8 cellular contexts compared by ENCODE assay signal in genomic region chr13:33799950-33800592, GRCh38. TPM values are rescaled to one million over a fixed set of nuclear protein-coding genes. Genes with fewer than 3 reads are reported as not detected.
A peak's percentile ranks its signal among the peaks of the same experiment; 100 is the strongest.
DNase-seq lines count a peak whose midpoint lies in the region; ATAC-seq and TF ChIP-seq lines count a peak whose summit lies in the region.

No MANE protein-coding gene starts in this region.

- no peaks in the 10 kb centered on the region for H3K9me3 ChIP-seq in mammary epithelial cell (replicated peaks; ENCODE audit: insufficient read depth, low read length)

- no peak overlapping the region for H2AFZ ChIP-seq in mammary epithelial cell (ENCODE audit: low read depth, low read length)

- no peaks in the 10 kb centered on the region for H4K20me1 ChIP-seq in mammary epithelial cell (ENCODE audit: insufficient read depth, low read length)

- no peak overlapping the region for H3K4me2 ChIP-seq in mammary epithelial cell (ENCODE audit: insufficient read depth, low read depth, low read length)

- H3K27me3 ChIP-seq in mammary epithelial cell (ENCODE audit: insufficient read depth, low read length) = no peaks in the 10 kb centered on the region

- no peak overlapping the region for H3K27ac ChIP-seq in mammary epithelial cell (ENCODE audit: insufficient read depth, low read depth, low read length)

- H3K9ac ChIP-seq in mammary epithelial cell (ENCODE audit: insufficient read depth, low read length) = no peak overlapping the region

- no TSS peak for BruUV-seq in mammary epithelial cell (replicated peaks; lab: Mats Ljungman, UMichigan)

- CTCF ChIA-PET in mammary epithelial cell (lab: Charles Lee; ENCODE audit: low non-redundant PET) = interaction anchor here (0.6 to 0.8 kb wide), 3 partner anchors 172 to 1095 kb away, joined by 3 to 4 read pairs (median 3); no protein-coding TSS in a partner anchor

- no peak overlapping the region for H3K4me3 ChIP-seq in mammary epithelial cell (replicated peaks in 1 of 3; ENCODE audit: insufficient read depth in 1 of 3, low read depth in 2 of 3, low read length in 3 of 3)

- WGBS in mammary epithelial cell (ENCODE audit: low coverage, missing lambda C conversion rate) = 33% methylated on average over 6 of the region's 6 CpGs

- in situ Hi-C loops in KBM-7 (cut with MboI; ENCODE audit: low pct_unique_long_range_greater_than_20kb, low sequenced_read_pairs) (no loop called here), mammary epithelial cell (cut with MboI; ENCODE audit: low sequenced_read_pairs in 2 of 2) (no loop called here)

- TF ChIP-seq CTCF in mammary epithelial cell (conservative IDR thresholded peaks at IDR 0.05 in 1 of 2, IDR thresholded peaks at IDR 0.05 in 1 of 2; ENCODE audit: extremely low read depth in 1 of 2, insufficient read depth in 1 of 2, low read depth in 1 of 2, low read length in 2 of 2) = peak; percentile 48 to 55

- H3K79me2 ChIP-seq in mammary epithelial cell (ENCODE audit: insufficient read depth, low read length) = no peaks in the 10 kb centered on the region

- dilution Hi-C loops in mammary epithelial cell (cut with HindIII; ENCODE audit: low sequenced_read_pairs) = no loop called here

- ATAC-seq in GM18873 (IDR thresholded peaks at IDR 0.05; ENCODE audit: low FRiP score, unreplicated experiment) = no peak
- no peak for ATAC-seq in GM19455 (IDR thresholded peaks at IDR 0.05; ENCODE audit: unreplicated experiment)

- intact Hi-C loops in mammary epithelial cell (cut with micrococcal nuclease) = loop anchor here (1.0 to 5.0 kb wide), 3 partner anchors 132 to 1362 kb away; no protein-coding TSS in a partner anchor

- H3K4me1 ChIP-seq in mammary epithelial cell (ENCODE audit: insufficient read depth, low read length) = peaks cover 8% of the 10 kb centered on the region

- no peaks in the 10 kb centered on the region for H3K36me3 ChIP-seq in mammary epithelial cell (ENCODE audit: insufficient read depth, low read length)

- DNase-seq in EL (peak; percentile 31), KBM-7 (peak; percentile 42), mammary epithelial cell (peak; percentile 11), midbrain (lab: John Stamatoyannopoulos, UW) (peak; percentile 41), hepatic stellate cell (ENCODE audit: low spot score) (no peak)
- no peak for DNase-seq in activated CD4-positive, alpha-beta T cell treated with anti-CD3 and anti-CD28 coated beads, Interleukin-2, amount 50 U/mL, for 4 hours

RNA-seq across cellular contexts. Expression of gene RFC3, which starts 17.9 kb away (rescaled TPM):
- total RNA-seq in mammary epithelial cell = 10 to 100 TPM in 1 of 2 donors, 1 to 10 TPM in 1; 8.7 to 24.0 TPM
- polyA plus RNA-seq in mammary epithelial cell = 24.2 TPM
- polyA minus RNA-seq in mammary epithelial cell = 17.8 TPM

Comparison
In these comparisons a context has a peak if more than half of its experiments do, and no peak if none do; other contexts are left out.
1. DNase-seq: peak in EL (single experiment), KBM-7 (single experiment), mammary epithelial cell (single experiment) and midbrain (single experiment); none in activated CD4-positive, alpha-beta T cell treated with anti-CD3 and anti-CD28 coated beads, Interleukin-2, amount 50 U/mL, for 4 hours (0 of 2) and hepatic stellate cell (single experiment).